Comparison of ENCODE assay signal across 8 cellular contexts in genomic region chr21:44932366-44933181, GRCh38. TPM values are rescaled to one million over a fixed set of nuclear protein-coding genes. Genes with fewer than 3 reads are reported as not detected.
A peak's percentile ranks its signal among the peaks of the same experiment; 100 is the strongest.
DNase-seq lines count a peak whose midpoint lies in the region; ATAC-seq and TF ChIP-seq lines count a peak whose summit lies in the region.

No MANE protein-coding gene starts in this region.

- no peak overlapping the region for H3K4me3 ChIP-seq in mammary epithelial cell (replicated peaks in 1 of 3; ENCODE audit: insufficient read depth in 1 of 3, low read depth in 2 of 3, low read length in 3 of 3)

- H3K27ac ChIP-seq in mammary epithelial cell (ENCODE audit: insufficient read depth, low read depth, low read length): no peak overlapping the region
- peak overlapping the region; percentile 54; the same call in 1 of the 2 replicates for H3K27ac ChIP-seq in VCaP

- DNase-seq in MCF 10A (ENCODE audit: unreplicated experiment) (no peak), mammary epithelial cell (no peak), lung microvascular endothelial cell (ENCODE audit: low read depth in 2 of 2) (peak; percentile 40 to 51), SHP77 treated with DMSO at 0.1 percent for 48 hours (lab: John Stamatoyannopoulos, UW) (no peak), NCI-H2029 treated with DMSO at 0.1 percent for 48 hours (lab: John Stamatoyannopoulos, UW) (no peak)
- DNase-seq in central memory CD8-positive, alpha-beta T cell (ENCODE audit: low spot score in 2 of 2): peak in 1 of 2 donors; percentile 65
- peak in 1 of 2 donors; percentile 79 for DNase-seq in stimulated activated naive CD8-positive, alpha-beta T cell treated with anti-CD3 and anti-CD28 coated beads, Interleukin-15, amount 100 ng/mL, for 72 hours

- H3K4me2 ChIP-seq in mammary epithelial cell (ENCODE audit: insufficient read depth, low read depth, low read length): no peak overlapping the region

- H3K27me3 ChIP-seq in mammary epithelial cell (ENCODE audit: insufficient read depth, low read length): no peaks in the 10 kb centered on the region

- intact Hi-C loops in MCF 10A (cut with micrococcal nuclease): loop anchor here (1.0 kb wide), 1 partner anchor 40 kb away; no protein-coding TSS in a partner anchor
- intact Hi-C loops in mammary epithelial cell (cut with micrococcal nuclease): loop anchor here (1.0 to 10.0 kb wide), 2 partner anchors 40 to 472 kb away; partner anchors contain the start of gene COL18A1

- in situ Hi-C loops in mammary epithelial cell (cut with MboI; ENCODE audit: low sequenced_read_pairs in 2 of 2): loop anchor here in 1 of 2 donors (10.0 kb wide), 1 partner anchor 138 kb away; no protein-coding TSS in a partner anchor

- POLR2A ChIA-PET in MCF 10A (lab: Yijun Ruan, JAX): interaction anchor here (0.7 to 1.0 kb wide), 3 partner anchors 53 to 131 kb away, joined by 3 read pairs; partner anchors contain the start of genes PTTG1IP and UBE2G2

- ATAC-seq in central memory CD8-positive, alpha-beta T cell (replicated peaks; ENCODE audit: extremely low read depth, poor library complexity, severe bottlenecking): peak; percentile 25
- peak; percentile 44 for ATAC-seq in stimulated activated naive CD8-positive, alpha-beta T cell treated with anti-CD3 and anti-CD28 coated beads, Interleukin-15, amount 100 ng/mL, for 72 hours

- BruUV-seq in MCF 10A (replicated peaks; lab: Mats Ljungman, UMichigan) (no TSS peak), mammary epithelial cell (replicated peaks; lab: Mats Ljungman, UMichigan) (no TSS peak)

- CTCF ChIA-PET in MCF 10A (lab: Yijun Ruan, JAX) (interaction anchor here (0.5 to 4.7 kb wide), 9 partner anchors 15 to 358 kb away, joined by 3 to 32 read pairs (median 3); partner anchors contain the start of gene UBE2G2), mammary epithelial cell (lab: Charles Lee; ENCODE audit: low non-redundant PET) (interaction anchor here (0.6 kb wide), 2 partner anchors 39 to 190 kb away, joined by 3 to 9 read pairs; no protein-coding TSS in a partner anchor)

- peaks cover 21% of the 10 kb centered on the region for H3K4me1 ChIP-seq in mammary epithelial cell (ENCODE audit: insufficient read depth, low read length)

- H3K4me1 Mint-ChIP-seq in MCF 10A (ENCODE audit: insufficient read depth, unreplicated experiment): peaks cover 29% of the 10 kb centered on the region
- H3K4me1 Mint-ChIP-seq in central memory CD8-positive, alpha-beta T cell: peaks cover 37% of the 10 kb centered on the region
- H3K4me1 Mint-ChIP-seq in stimulated activated naive CD8-positive, alpha-beta T cell treated with anti-CD3 and anti-CD28 coated beads, Interleukin-15, amount 100 ng/mL, for 72 hours: peaks cover 47% of the 10 kb centered on the region

- peak overlapping the region; percentile 19 for H3K27ac Mint-ChIP-seq in MCF 10A (ENCODE audit: low read depth, unreplicated experiment)
- no peak overlapping the region for H3K27ac Mint-ChIP-seq in central memory CD8-positive, alpha-beta T cell (ENCODE audit: low read depth)
- H3K27ac Mint-ChIP-seq in stimulated activated naive CD8-positive, alpha-beta T cell treated with anti-CD3 and anti-CD28 coated beads, Interleukin-15, amount 100 ng/mL, for 72 hours: peak overlapping the region in 1 of 2 donors; percentile 85

- TF ChIP-seq CTCF in MCF 10A (IDR thresholded peaks at IDR 0.05; ENCODE audit: unreplicated experiment) (peak; percentile 70), mammary epithelial cell (conservative IDR thresholded peaks at IDR 0.05 in 1 of 2, IDR thresholded peaks at IDR 0.05 in 1 of 2; ENCODE audit: extremely low read depth in 1 of 2, insufficient read depth in 1 of 2, low read depth in 1 of 2, low read length in 2 of 2) (no peak), VCaP (conservative IDR thresholded peaks at IDR 0.05) (peak; percentile 83)

- H3K9me3 Mint-ChIP-seq in MCF 10A (ENCODE audit: unreplicated experiment): no peaks in the 10 kb centered on the region
- H3K9me3 Mint-ChIP-seq in central memory CD8-positive, alpha-beta T cell: no peaks in the 10 kb centered on the region
- no peaks in the 10 kb centered on the region for H3K9me3 Mint-ChIP-seq in stimulated activated naive CD8-positive, alpha-beta T cell treated with anti-CD3 and anti-CD28 coated beads, Interleukin-15, amount 100 ng/mL, for 72 hours

- dilution Hi-C loops in mammary epithelial cell (cut with HindIII; ENCODE audit: low sequenced_read_pairs): no loop called here

- no peaks in the 10 kb centered on the region for H4K20me1 ChIP-seq in mammary epithelial cell (ENCODE audit: insufficient read depth, low read length)

- peak overlapping the region; percentile 66 for H3K4me3 Mint-ChIP-seq in MCF 10A (ENCODE audit: unreplicated experiment)
- peak overlapping the region; percentile 93 for H3K4me3 Mint-ChIP-seq in central memory CD8-positive, alpha-beta T cell
- H3K4me3 Mint-ChIP-seq in stimulated activated naive CD8-positive, alpha-beta T cell treated with anti-CD3 and anti-CD28 coated beads, Interleukin-15, amount 100 ng/mL, for 72 hours: peak overlapping the region; percentile 74 to 92

- no CpG with 5 or more reads among the region's 72 CpGs for WGBS in mammary epithelial cell (ENCODE audit: low coverage, missing lambda C conversion rate)

- no peaks in the 10 kb centered on the region for H3K36me3 ChIP-seq in mammary epithelial cell (ENCODE audit: insufficient read depth, low read length)

- H3K9ac ChIP-seq in mammary epithelial cell (ENCODE audit: insufficient read depth, low read length): no peak overlapping the region

- H3K36me3 Mint-ChIP-seq in MCF 10A (ENCODE audit: insufficient read depth, unreplicated experiment): peaks cover 7% of the 10 kb centered on the region
- peaks cover 5% of the 10 kb centered on the region for H3K36me3 Mint-ChIP-seq in central memory CD8-positive, alpha-beta T cell (ENCODE audit: insufficient read depth)

- H2AFZ ChIP-seq in mammary epithelial cell (ENCODE audit: low read depth, low read length): no peak overlapping the region

- H3K27me3 Mint-ChIP-seq in MCF 10A (ENCODE audit: insufficient read depth, unreplicated experiment): no peaks in the 10 kb centered on the region
- H3K27me3 Mint-ChIP-seq in central memory CD8-positive, alpha-beta T cell: no peaks in the 10 kb centered on the region
- H3K27me3 Mint-ChIP-seq in stimulated activated naive CD8-positive, alpha-beta T cell treated with anti-CD3 and anti-CD28 coated beads, Interleukin-15, amount 100 ng/mL, for 72 hours: no peaks in the 10 kb centered on the region

- no peaks in the 10 kb centered on the region for H3K9me3 ChIP-seq in mammary epithelial cell (replicated peaks; ENCODE audit: insufficient read depth, low read length)

- no peaks in the 10 kb centered on the region for H3K79me2 ChIP-seq in mammary epithelial cell (ENCODE audit: insufficient read depth, low read length)

RNA-seq across cellular contexts. Expression of gene SLX9, which starts 7.3 kb away (rescaled TPM):
- total RNA-seq in MCF 10A (2022) (40.4 and 58.7 TPM in 2 replicates), mammary epithelial cell (10 to 100 TPM; 17.3 to 53.2 TPM), lung microvascular endothelial cell (16.3 and 19.8 TPM in 2 replicates)
- polyA plus RNA-seq in mammary epithelial cell: 31.0 TPM
- 8.7 TPM for polyA minus RNA-seq in mammary epithelial cell

RNA-seq across cellular contexts. Expression of gene ITGB2, which starts 11.9 kb away (rescaled TPM):
- total RNA-seq in MCF 10A (2022) (24.8 and 29.3 TPM in 2 replicates), mammary epithelial cell (1 to 10 TPM in 1 of 2 donors, not detected in 1; 2.7 TPM), lung microvascular endothelial cell (0.20 and 0.22 TPM in 2 replicates)
- 1.8 TPM for polyA plus RNA-seq in mammary epithelial cell
- not detected for polyA minus RNA-seq in mammary epithelial cell

RNA-seq across cellular contexts. Expression of gene PTTG1IP, which starts 59.1 kb away (rescaled TPM):
- total RNA-seq in MCF 10A (2022) (326 and 338 TPM in 2 replicates), mammary epithelial cell (100 to 1,000 TPM; 131 to 269 TPM), lung microvascular endothelial cell (291 and 379 TPM in 2 replicates)
- 146 TPM for polyA plus RNA-seq in mammary epithelial cell
- polyA minus RNA-seq in mammary epithelial cell: 174 TPM

Comparison
In these comparisons a context has a peak if more than half of its experiments do, and no peak if none do; other contexts are left out.
1. CTCF ChIP-seq: peak in MCF 10A (single experiment) and VCaP (single experiment); none in mammary epithelial cell (0 of 2).
2. DNase-seq: peak in lung microvascular endothelial cell (2 of 2); none in MCF 10A (single experiment), mammary epithelial cell (single experiment), SHP77 treated with DMSO at 0.1 percent for 48 hours (single experiment) and NCI-H2029 treated with DMSO at 0.1 percent for 48 hours (single experiment).
3. Peak in every context shown above with its lines, with median percentiles within 50 percentile points of each other: H3K4me3 Mint-ChIP-seq.